20 cellular contexts compared by ENCODE assay signal in the genomic region with DNA sequence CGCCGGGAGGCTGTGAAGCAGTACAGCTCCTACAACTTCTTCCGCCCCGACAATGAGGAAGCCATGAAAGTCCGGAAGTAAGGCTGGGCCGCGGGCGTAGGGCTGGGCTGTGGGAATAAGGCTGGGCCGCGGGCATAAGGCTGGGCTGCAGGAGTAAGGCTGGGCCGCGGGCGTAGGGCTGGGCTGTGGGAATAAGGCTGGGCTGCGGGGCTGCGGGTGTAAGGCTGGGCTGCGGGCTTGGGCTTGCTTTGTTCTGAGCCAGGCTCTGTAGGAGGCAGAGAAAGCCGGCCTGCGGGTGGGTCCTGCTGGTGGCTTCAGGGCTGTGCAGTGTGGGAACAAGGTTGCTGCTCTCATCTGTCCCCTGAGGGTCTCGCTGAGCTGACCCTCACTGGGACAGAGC. TPM values are rescaled to one million over a fixed set of nuclear protein-coding genes. Genes with fewer than 3 reads are reported as not detected.
DNase-seq lines count a peak whose midpoint lies in the region; ATAC-seq and TF ChIP-seq lines count a peak whose summit lies in the region.
"Had no signal": no experiment of that assay in that cellular context is flagged by ENCODE, and none has a peak within 500 bp of the region (broad histone marks: within the 10 kb centered on the region; RNA-seq: fewer than 3 reads in every experiment).

No MANE protein-coding gene starts in this region.

- no peak overlapping the region for H2AFZ ChIP-seq in neuronal stem cell (ENCODE audit: low read length)
- H2AFZ ChIP-seq: GM23338 had no signal

- no peak overlapping the region for H2BK120ac ChIP-seq in neuronal stem cell (ENCODE audit: low read depth, low read length)

- no peak overlapping the region for H3K14ac ChIP-seq in neuronal stem cell (ENCODE audit: low read length)

- intact Hi-C loops in left ventricle myocardium superior (cut with micrococcal nuclease): no loop called here
- intact Hi-C loops in cardiac septum (cut with DNase I): no loop called here
- intact Hi-C loops in ascending aorta (cut with DNase I): no loop called here

- H3K27me3 ChIP-seq in ascending aorta (no peaks in the 10 kb centered on the region), neuronal stem cell (ENCODE audit: control insufficient read depth in 3 of 3, insufficient read depth in 3 of 3, low read depth in 1 of 3, low read length in 3 of 3) (no peaks in the 10 kb centered on the region), thoracic aorta (replicated peaks; ENCODE audit: insufficient read depth) (no peaks in the 10 kb centered on the region)

- DNase-seq in left ventricle myocardium superior: peak; percentile 12
- DNase-seq in cardiac septum (ENCODE audit: low spot score): no peak
- DNase-seq in ascending aorta (ENCODE audit: low spot score in 2 of 2): no peak
- no peak for DNase-seq in neuronal stem cell (ENCODE audit: low spot score)
- DNase-seq in thoracic aorta (ENCODE audit: low spot score): no peak
- DNase-seq in DMS153 (lab: John Stamatoyannopoulos, UW): no peak
- no peak for DNase-seq in activated CD4-positive, alpha-beta T cell treated with anti-CD3 and anti-CD28 coated beads for 4 hours
- DNase-seq in NCI-H1436 (lab: John Stamatoyannopoulos, UW): no peak
- DNase-seq: COR-L47, DMS 273 treated with DMSO at 0.1 percent for 48 hours, GDM1, KG1, NCI-H1105 treated with DMSO at 0.1 percent for 48 hours, NCI-H1694 treated with DMSO at 0.1 percent for 48 hours, NCI-H510A, NCI-H748 treated with DMSO at 0.1 percent for 48 hours, SHP77 had no signal

- peaks cover 12% of the 10 kb centered on the region for H3K79me1 ChIP-seq in neuronal stem cell (ENCODE audit: low read depth, low read length)

- H3K4me2 ChIP-seq in neuronal stem cell (ENCODE audit: insufficient read depth, low read length, poor library complexity, severe bottlenecking): no peak overlapping the region
- H3K4me2 ChIP-seq: GM23338 had no signal

- H3K18ac ChIP-seq in neuronal stem cell (ENCODE audit: low read length): no peak overlapping the region

- peak overlapping the region; percentile 56 for H2BK5ac ChIP-seq in neuronal stem cell (ENCODE audit: low read length)

- H3K27ac ChIP-seq in ascending aorta (peak overlapping the region; percentile 81 to 87), neuronal stem cell (replicated peaks; ENCODE audit: low read length) (no peak overlapping the region), thoracic aorta (peak overlapping the region; percentile 49 to 72)
- H3K27ac ChIP-seq: SK-N-MC had no signal

- no peak overlapping the region for H2BK12ac ChIP-seq in neuronal stem cell (ENCODE audit: low read length)

- ATAC-seq in left ventricle myocardium superior (no peak), thoracic aorta (ENCODE audit: insufficient number of reproducible peaks, low FRiP score, low read depth) (no peak)
- ATAC-seq: GM23338, HCT116 had no signal

- no peak overlapping the region for H3K4ac ChIP-seq in neuronal stem cell (ENCODE audit: low read length)

- TF ChIP-seq CTCF in ascending aorta (IDR thresholded peaks at IDR 0.05): no peak
- no peak for TF ChIP-seq CTCF in thoracic aorta (IDR thresholded peaks at IDR 0.05)

- H3K4me1 ChIP-seq in ascending aorta: peaks cover 7 to 29% of the 10 kb centered on the region in 2 donors
- H3K4me1 ChIP-seq in neuronal stem cell (ENCODE audit: control insufficient read depth in 2 of 2, insufficient read depth in 1 of 2, low read depth in 1 of 2, low read length in 2 of 2): peaks cover 13 to 26% of the 10 kb centered on the region in 2 donors
- peaks cover 17 to 59% of the 10 kb centered on the region in 2 donors for H3K4me1 ChIP-seq in thoracic aorta (ENCODE audit: control insufficient read depth in 1 of 2, low read depth in 2 of 2)

- WGBS in neuronal stem cell (ENCODE audit: extremely low coverage in 2 of 2, insufficient read length in 2 of 2, insufficient replicate concordance in 1 of 2), 2 donors: no CpG with 5 or more reads among the region's 19 CpGs

- H4K91ac ChIP-seq in neuronal stem cell (ENCODE audit: low read depth, low read length, poor library complexity): no peak overlapping the region

- H3K4me3 ChIP-seq in ascending aorta: no peak overlapping the region
- no peak overlapping the region for H3K4me3 ChIP-seq in neuronal stem cell (ENCODE audit: low read length in 2 of 2)
- H3K4me3 ChIP-seq in thoracic aorta: no peak overlapping the region
- H3K4me3 ChIP-seq: GM23338, SK-N-MC had no signal

- H2AK5ac ChIP-seq in neuronal stem cell (ENCODE audit: low read depth, low read length): no peak overlapping the region

- H3K36me3 ChIP-seq in ascending aorta (peaks cover 68% of the 10 kb centered on the region in 2 donors), neuronal stem cell (replicated peaks in 1 of 2; ENCODE audit: control insufficient read depth in 2 of 2, insufficient read depth in 2 of 2, low read length in 2 of 2) (peaks cover 45 to 71% of the 10 kb centered on the region in 2 donors), thoracic aorta (peaks cover 67% of the 10 kb centered on the region)

- H2BK15ac ChIP-seq in neuronal stem cell (ENCODE audit: low read length): no peak overlapping the region

- H4K8ac ChIP-seq in neuronal stem cell (ENCODE audit: low read depth, low read length): no peak overlapping the region

- no peak overlapping the region for H3K9ac ChIP-seq in neuronal stem cell (ENCODE audit: low read depth, low read length, poor library complexity)

- peak overlapping the region; percentile 17 for H3K23ac ChIP-seq in neuronal stem cell (ENCODE audit: low read depth, low read length, poor library complexity)

- no peaks in the 10 kb centered on the region for H3K9me3 ChIP-seq in ascending aorta
- H3K9me3 ChIP-seq in neuronal stem cell (replicated peaks in 1 of 2; ENCODE audit: control insufficient read depth in 2 of 2, insufficient read depth in 1 of 2, low read depth in 1 of 2, low read length in 2 of 2): peaks cover 0 to 3% of the 10 kb centered on the region in 2 donors
- H3K9me3 ChIP-seq in thoracic aorta: no peaks in the 10 kb centered on the region

RNA-seq across cellular contexts. Expression of a gene that starts 12.5 kb away (rescaled TPM):
- total RNA-seq in left ventricle myocardium superior (30.8 TPM), cardiac septum (13.8 TPM), ascending aorta (68.0 TPM), thoracic aorta (100 to 1,000 TPM; 151 to 311 TPM)
- polyA plus RNA-seq in neuronal stem cell (2013, experiment 1 of 2): 11.4 TPM
- 11.8 TPM for polyA plus RNA-seq in neuronal stem cell (2013, experiment 2 of 2)
